In genomic region chr16:11674001-11674817, GRCh38 we compare ENCODE assay signal across 8 cellular contexts. TPM values are rescaled to one million over a fixed set of nuclear protein-coding genes. Genes with fewer than 3 reads are reported as not detected.
A peak's percentile ranks its signal among the peaks of the same experiment; 100 is the strongest.
DNase-seq lines count a peak whose midpoint lies in the region; ATAC-seq, FAIRE-seq and TF ChIP-seq lines count a peak whose summit lies in the region.

No MANE protein-coding gene starts in this region.

- FAIRE-seq in GM12878 (lab: Jason Lieb, UNC) = no peak

- H3K79me2 ChIP-seq in GM23338 (replicated peaks; ENCODE audit: insufficient read depth) = peaks cover 51% of the 10 kb centered on the region
- H3K79me2 ChIP-seq in GM12878 (ENCODE audit: control insufficient read depth, insufficient read depth, low read length) = peaks cover 43% of the 10 kb centered on the region

- H3K9me3 Mint-ChIP-seq in CD14-positive monocyte (no peaks in the 10 kb centered on the region), GM23338 (no peaks in the 10 kb centered on the region; the same call in 2 of the 3 replicates), neural crest cell (no peaks in the 10 kb centered on the region)

- peak overlapping the region; percentile 84 for H3K27ac ChIP-seq in GM23338 (ENCODE audit: low read depth)
- no peak overlapping the region for H3K27ac ChIP-seq in GM12878 (ENCODE audit: control insufficient read depth, insufficient read depth)

- H3K4me1 Mint-ChIP-seq in CD14-positive monocyte = peaks cover 87% of the 10 kb centered on the region
- peaks cover 50% of the 10 kb centered on the region for H3K4me1 Mint-ChIP-seq in GM23338
- peaks cover 26% of the 10 kb centered on the region for H3K4me1 Mint-ChIP-seq in neural crest cell

- DNase-seq in CD14-positive monocyte (ENCODE audit: low spot score) (no peak), GM23338 (ENCODE audit: low spot score) (no peak), GM12878 (ENCODE audit: low read depth, low spot score) (no peak), neural crest cell (ENCODE audit: low read depth, low spot score) (no peak), left colon (no peak), SIG-M5 treated with dmso at 0.1 percent for 504 hours (lab: John Stamatoyannopoulos, UW; ENCODE audit: unreplicated experiment) (no peak)

- no peak overlapping the region for H3K9ac ChIP-seq in GM12878 (ENCODE audit: control insufficient read depth, insufficient read depth, low read length)

- no peak for TF ChIP-seq POLR2A in GM12878 (IDR thresholded peaks at IDR 0.05; ENCODE audit: low read depth, low read length)

- TF ChIP-seq RAD21 in GM12878 (IDR thresholded peaks at IDR 0.05; ENCODE audit: insufficient read depth, low read depth, low read length) = no peak

- 92% methylated on average over 25 of the region's 25 CpGs for WGBS in GM12878 (ENCODE audit: insufficient coverage, insufficient replicate concordance, low lambda C conversion rate, missing lambda C conversion rate)

- peaks cover 55 to 81% of the 10 kb centered on the region in 2 donors for H3K36me3 Mint-ChIP-seq in CD14-positive monocyte
- H3K36me3 Mint-ChIP-seq in GM23338 (ENCODE audit: low read depth) = peaks cover 27% of the 10 kb centered on the region
- no peaks in the 10 kb centered on the region for H3K36me3 Mint-ChIP-seq in neural crest cell (ENCODE audit: low read depth)

- RAD21 ChIA-PET in GM12878 (lab: Charles Lee; ENCODE audit: unreplicated experiment) = interaction anchor here (1.0 to 1.7 kb wide), 3 partner anchors 15 to 91 kb away, joined by 3 to 7 read pairs (median 4); no protein-coding TSS in a partner anchor

- in situ Hi-C loops in GM12878 (cut with MboI) = loop anchor here (25.0 kb wide), 1 partner anchor 712 kb away; no protein-coding TSS in a partner anchor

- H3K27me3 ChIP-seq in GM23338 (ENCODE audit: insufficient read depth) (no peaks in the 10 kb centered on the region), GM12878 (replicated peaks in 1 of 2; ENCODE audit: control insufficient read depth in 2 of 2, insufficient read depth in 2 of 2, low read length in 1 of 2) (no peaks in the 10 kb centered on the region)

- ATAC-seq in GM23338 = no peak
- no peak for ATAC-seq in GM12878
- ATAC-seq in left colon = no peak
- no peak for ATAC-seq in HG03571 (IDR thresholded peaks at IDR 0.05; ENCODE audit: unreplicated experiment)
- ATAC-seq in HG03469 (IDR thresholded peaks at IDR 0.05; ENCODE audit: unreplicated experiment) = no peak

- H3K9me2 ChIP-seq in GM23338 (ENCODE audit: insufficient read depth) = no peaks in the 10 kb centered on the region

- CTCF ChIA-PET in GM12878 (lab: Yijun Ruan, JAX) = interaction anchor here (1.3 to 1.5 kb wide), 2 partner anchors 31 to 41 kb away, joined by 3 read pairs; no protein-coding TSS in a partner anchor

- H3K4me2 ChIP-seq in GM23338 = no peak overlapping the region
- no peak overlapping the region for H3K4me2 ChIP-seq in GM12878 (ENCODE audit: control insufficient read depth, insufficient read depth)

- TF ChIP-seq CTCF in CD14-positive monocyte (IDR thresholded peaks at IDR 0.05) (no peak), GM23338 (conservative IDR thresholded peaks at IDR 0.05; ENCODE audit: low read depth in 2 of 2) (no peak), GM12878 (IDR thresholded peaks at IDR 0.05 in 2 of 3, conservative IDR thresholded peaks at IDR 0.05 in 1 of 3; ENCODE audit: control insufficient read depth in 2 of 3, extremely low read depth in 1 of 3, insufficient read depth in 1 of 3, low read depth in 3 of 3, low read length in 3 of 3) (peak; percentile 4 to 33 (median 5); a peak in 2 of 6 replicates), neural crest cell (conservative IDR thresholded peaks at IDR 0.05) (no peak)

- peaks cover 22% of the 10 kb centered on the region; the same call in 1 of the 2 replicates for H3K36me3 ChIP-seq in GM23338 (ENCODE audit: insufficient read depth)
- peaks cover 20 to 21% of the 10 kb centered on the region in 2 experiments for H3K36me3 ChIP-seq in GM12878 (ENCODE audit: control insufficient read depth in 2 of 2, insufficient read depth in 2 of 2, low read length in 1 of 2)

- H3F3A ChIP-seq in GM23338 (replicated peaks; ENCODE audit: low read depth) = peaks cover 9% of the 10 kb centered on the region

- intact Hi-C loops in CD14-positive monocyte (cut with micrococcal nuclease) = no loop called here
- intact Hi-C loops in GM12878 (cut with micrococcal nuclease; ENCODE audit: unreplicated experiment) = loop anchor here (5.0 kb wide), 1 partner anchor 92 kb away; no protein-coding TSS in a partner anchor
- intact Hi-C loops in left colon (cut with DNase I, micrococcal nuclease) = no loop called here

- BruUV-seq in GM12878 (replicated peaks; lab: Mats Ljungman, UMichigan) = no TSS peak

- POLR2A ChIA-PET in GM12878 (lab: Charles Lee) = interaction anchor here (0.5 to 0.7 kb wide), 2 partner anchors 20 to 154 kb away, joined by 4 read pairs; no protein-coding TSS in a partner anchor

- H3K27me3 Mint-ChIP-seq in CD14-positive monocyte (ENCODE audit: low read depth in 3 of 3) (peaks cover 2 to 3% (median 3%) of the 10 kb centered on the region in 3 donors), GM23338 (ENCODE audit: insufficient read depth, low read depth, poor library complexity) (peaks cover 17% of the 10 kb centered on the region), neural crest cell (ENCODE audit: low read depth) (peaks cover 2% of the 10 kb centered on the region)

- H3K9me3 ChIP-seq in GM12878 (replicated peaks; ENCODE audit: control insufficient read depth, insufficient read depth, low read length) = no peaks in the 10 kb centered on the region

- H3K4me1 ChIP-seq in GM23338 (ENCODE audit: insufficient read depth) (peaks cover 16% of the 10 kb centered on the region), GM12878 (ENCODE audit: control insufficient read depth, insufficient read depth, low read length) (peaks cover 69% of the 10 kb centered on the region)

- H3K4me3 ChIP-seq in GM23338 = no peak overlapping the region
- H3K4me3 ChIP-seq in GM12878 = no peak overlapping the region

- peak overlapping the region in 4 of 7 donors; percentile 32 to 64 (median 56) for H3K27ac Mint-ChIP-seq in CD14-positive monocyte
- H3K27ac Mint-ChIP-seq in GM23338 = no peak overlapping the region; the same call in 1 of the 2 replicates
- no peak overlapping the region for H3K27ac Mint-ChIP-seq in neural crest cell (ENCODE audit: unreplicated experiment)

- no peak for TF ChIP-seq EP300 in GM12878 (IDR thresholded peaks at IDR 0.05; ENCODE audit: borderline replicate concordance in 1 of 2, control insufficient read depth in 1 of 2, low read depth in 2 of 2, low read length in 2 of 2)

- SMC1A ChIA-PET in GM12878 (lab: Charles Lee; ENCODE audit: uncharacterized antibody, unreplicated experiment) = interaction anchor here (6.8 kb wide), 1 partner anchor 43 kb away, joined by 41 read pairs; no protein-coding TSS in a partner anchor

- H2AFZ ChIP-seq in GM23338 (no peak overlapping the region), GM12878 (ENCODE audit: control insufficient read depth, low read depth, low read length) (no peak overlapping the region)

- H4K20me1 ChIP-seq in GM23338 (replicated peaks; ENCODE audit: insufficient read depth) (peaks cover 66% of the 10 kb centered on the region), GM12878 (ENCODE audit: control insufficient read depth, insufficient read depth) (peaks cover 10% of the 10 kb centered on the region)

- H3K4me3 Mint-ChIP-seq in CD14-positive monocyte (peak overlapping the region in 1 of 2 donors; percentile 50), GM23338 (no peak overlapping the region), neural crest cell (peak overlapping the region; percentile 20)

TF ChIP-seq in GM23338, 12 proteins besides CTCF, POLR2A, EP300 and RAD21 (continues in another document):
- TF ChIP-seq JUNB (IDR thresholded peaks at IDR 0.05; ENCODE audit: unreplicated experiment) (no peak), ZNF331 (CRISPR knock-in tag; IDR thresholded peaks at IDR 0.05; ENCODE audit: low read depth) (no peak)

TF ChIP-seq in GM12878, 131 proteins besides CTCF, POLR2A, EP300 and RAD21 (continues in another document):
- peak; percentile 29 for TF ChIP-seq BCL3 (IDR thresholded peaks at IDR 0.05; ENCODE audit: borderline replicate concordance, insufficient read depth, low read depth, low read length, poor library complexity, severe bottlenecking)

RNA-seq across cellular contexts. Expression of gene SNN, which starts 6.0 kb away (rescaled TPM):
- polyA plus RNA-seq in CD14-positive monocyte (100 to 1,000 TPM in 1 of 2 donors, 10 to 100 TPM in 1; 91.7 to 111 TPM), GM23338 (2016; fragmentation: Nextera tagmentation; extraction: Ambion mirVana) (19.0 and 20.5 TPM in 2 replicates), GM12878 (2011; rRNA removed) (32.8 and 43.4 TPM in 2 replicates), GM12878 (2014; fragmentation: Illumina TruSeq; extraction: Trizol) (26.5 and 32.4 TPM in 2 replicates), GM12878 (2014; fragmentation: Nextera tagmentation; extraction: Ambion mirVana) (1 to 10 TPM; 2.2 to 5.2 TPM), GM12878 (2014; rRNA removed) (40.0 and 42.4 TPM in 2 replicates), GM12878 (2016; fragmentation: Nextera tagmentation; extraction: Ambion mirVana) (10 to 100 TPM; 17.4 to 22.6 TPM)
- total RNA-seq in GM23338 (2014; rRNA removed; shearing (Covaris generic)) = 62.6 and 63.3 TPM in 2 replicates
- 34.4 and 35.4 TPM in 2 replicates for total RNA-seq in GM12878 (2013; cell fraction: nucleolus; rRNA removed)
- total RNA-seq in GM12878 (2014; rRNA removed) (25.6 and 28.2 TPM in 2 replicates), GM12878 (2014; rRNA removed; fragmentation: Illumina TruSeq; extraction: Trizol) (26.9 and 27.3 TPM in 2 replicates), GM12878 (2021) (38.5 and 40.4 TPM in 2 replicates), neural crest cell (89.4 and 93.5 TPM in 2 replicates), left colon (1 to 10 TPM; 2.4 to 7.6 TPM)
- polyA plus RNA-seq in GM12878 (2011; ENCODE audit: low read depth) = 15.3 TPM
- 35.7 and 49.6 TPM in 2 replicates for polyA plus RNA-seq in GM12878 (2011; cell fraction: cytosol; rRNA removed)
- polyA plus RNA-seq in GM12878 (2011; cell fraction: nucleus; rRNA removed) = 25.6 and 27.0 TPM in 2 replicates
- 19.4 and 29.5 TPM in 2 replicates for polyA plus RNA-seq in GM12878 (2012)
- 17.0 and 24.5 TPM in 2 replicates for polyA minus RNA-seq in GM12878 (2011; rRNA and poly(A)+ RNA removed)
- polyA minus RNA-seq in GM12878 (2011; cell fraction: cytosol; rRNA and poly(A)+ RNA removed) = 10.7 and 12.4 TPM in 2 replicates
- polyA minus RNA-seq in GM12878 (2011; cell fraction: nucleus; rRNA and poly(A)+ RNA removed) = 9.7 and 16.1 TPM in 2 replicates

Comparison
In these comparisons a context has a peak if more than half of its experiments do, and no peak if none do; other contexts are left out.
1. H3K27ac Mint-ChIP-seq: peak in CD14-positive monocyte (4 of 7); none in GM23338 (single experiment) and neural crest cell (single experiment).
2. CTCF ChIP-seq: peak in GM12878 (3 of 3); none in CD14-positive monocyte (single experiment), GM23338 (0 of 2) and neural crest cell (single experiment).